Comparison of ENCODE assay signal across 20 cellular contexts in the genomic region with DNA sequence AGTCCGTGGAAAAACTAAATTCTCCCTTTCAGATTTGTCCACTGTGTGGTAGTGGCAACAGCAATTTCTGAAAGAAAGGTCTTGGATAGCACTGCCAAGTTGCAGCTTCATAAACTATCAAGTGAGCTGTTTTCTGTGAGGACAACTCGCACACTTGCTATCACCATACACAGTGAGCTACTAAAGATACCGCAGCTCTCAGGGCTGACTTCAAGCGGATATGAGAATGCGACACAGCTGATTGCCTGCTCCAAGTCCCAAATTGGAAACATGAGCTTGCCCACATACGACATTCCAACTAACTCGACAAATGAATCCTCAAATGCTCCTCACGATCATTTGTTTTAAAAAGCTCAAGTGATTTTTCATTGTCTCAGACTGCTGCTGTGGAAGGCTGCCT. TPM values are rescaled to one million over a fixed set of nuclear protein-coding genes. Genes with fewer than 3 reads are reported as not detected.
A peak's percentile ranks its signal among the peaks of the same experiment; 100 is the strongest.
DNase-seq lines count a peak whose midpoint lies in the region; ATAC-seq and TF ChIP-seq lines count a peak whose summit lies in the region.
"Had no signal": no experiment of that assay in that cellular context is flagged by ENCODE, and none has a peak within 500 bp of the region (broad histone marks: within the 10 kb centered on the region; RNA-seq: fewer than 3 reads in every experiment).

No MANE protein-coding gene starts in this region.

- no peaks in the 10 kb centered on the region for H3K4me1 ChIP-seq in skeletal muscle satellite cell (ENCODE audit: control insufficient read depth, insufficient read depth, low read length)
- H3K4me1 ChIP-seq: body of pancreas, pancreas had no signal

- H3K9ac ChIP-seq in skeletal muscle satellite cell (ENCODE audit: low read depth, low read length) = no peak overlapping the region

- peak overlapping the region; percentile 10 for H3K4me2 ChIP-seq in skeletal muscle satellite cell (ENCODE audit: low read length)

- DNase-seq in Ammon's horn (ENCODE audit: low spot score) = peak; percentile 63
- DNase-seq in choroid plexus epithelial cell (ENCODE audit: low read depth) = peak; percentile 32
- DNase-seq in left cardiac atrium = no peak
- DNase-seq in mucosa of gallbladder (ENCODE audit: low spot score) = no peak
- no peak for DNase-seq in stimulated activated effector memory CD8-positive, alpha-beta T cell treated with anti-CD3 and anti-CD28 coated beads, Interleukin-12 subunit alpha, Interleukin-12 subunit beta, amount 100 ng/mL, for 72 hours (ENCODE audit: low spot score in 2 of 2)
- no peak for DNase-seq in COLO668 (lab: John Stamatoyannopoulos, UW; ENCODE audit: unreplicated experiment)
- no peak for DNase-seq in Calu3
- DNase-seq: activated CD4-positive, alpha-beta T cell treated with anti-CD3 and anti-CD28 coated beads, Interleukin-2, amount 50 U/mL, for 1 hour; activated naive CD4-positive, alpha-beta T cell treated with anti-CD3 and anti-CD28 coated beads for 36 hours; activated T-cell treated with anti-CD3 and anti-CD28 coated beads for 4 hours; body of pancreas; left colon; NCI-H1694; NCI-H524 treated with DMSO at 0.1 percent for 48 hours; OCI-M1; pancreas; stimulated activated naive CD4-positive, alpha-beta T cell had no signal

- no peaks in the 10 kb centered on the region for H3K36me3 ChIP-seq in skeletal muscle satellite cell (ENCODE audit: insufficient read depth, low read length)
- H3K36me3 ChIP-seq: pancreas had no signal

- H3K27me3 Mint-ChIP-seq in Calu3 (ENCODE audit: unreplicated experiment) = no peaks in the 10 kb centered on the region

- H3K27ac Mint-ChIP-seq in stimulated activated effector memory CD8-positive, alpha-beta T cell treated with anti-CD3 and anti-CD28 coated beads, Interleukin-12 subunit alpha, Interleukin-12 subunit beta, amount 100 ng/mL, for 72 hours = no peak overlapping the region
- H3K27ac Mint-ChIP-seq in Calu3 (ENCODE audit: unreplicated experiment) = no peak overlapping the region
- H3K27ac Mint-ChIP-seq: activated naive CD4-positive, alpha-beta T cell treated with anti-CD3 and anti-CD28 coated beads for 36 hours had no signal

- H3K4me1 Mint-ChIP-seq in stimulated activated effector memory CD8-positive, alpha-beta T cell treated with anti-CD3 and anti-CD28 coated beads, Interleukin-12 subunit alpha, Interleukin-12 subunit beta, amount 100 ng/mL, for 72 hours = no peaks in the 10 kb centered on the region
- H3K4me1 Mint-ChIP-seq in Calu3 (ENCODE audit: low read depth, unreplicated experiment) = no peaks in the 10 kb centered on the region

- intact Hi-C loops in left cardiac atrium (cut with DNase I) = no loop called here
- intact Hi-C loops in Calu3 (cut with micrococcal nuclease; ENCODE audit: unreplicated experiment) = loop anchor here (10.0 kb wide), 1 partner anchor 75 kb away; a partner anchor contains a TSS

- no peak overlapping the region for H3K4me3 Mint-ChIP-seq in stimulated activated effector memory CD8-positive, alpha-beta T cell treated with anti-CD3 and anti-CD28 coated beads, Interleukin-12 subunit alpha, Interleukin-12 subunit beta, amount 100 ng/mL, for 72 hours
- no peak overlapping the region for H3K4me3 Mint-ChIP-seq in Calu3 (ENCODE audit: low read depth, unreplicated experiment)
- H3K4me3 Mint-ChIP-seq: activated naive CD4-positive, alpha-beta T cell treated with anti-CD3 and anti-CD28 coated beads for 36 hours had no signal

- H3K4me3 ChIP-seq in choroid plexus epithelial cell (ENCODE audit: low read depth, low read length) (no peak overlapping the region), skeletal muscle satellite cell (ENCODE audit: low read length) (no peak overlapping the region)
- H3K4me3 ChIP-seq: body of pancreas, pancreas had no signal

- H3K9me3 Mint-ChIP-seq in stimulated activated effector memory CD8-positive, alpha-beta T cell treated with anti-CD3 and anti-CD28 coated beads, Interleukin-12 subunit alpha, Interleukin-12 subunit beta, amount 100 ng/mL, for 72 hours = peaks cover 6% of the 10 kb centered on the region
- H3K9me3 Mint-ChIP-seq in Calu3 (ENCODE audit: low read depth, unreplicated experiment) = no peaks in the 10 kb centered on the region

- ATAC-seq in left cardiac atrium = peak; percentile 92
- ATAC-seq in stimulated activated effector memory CD8-positive, alpha-beta T cell treated with anti-CD3 and anti-CD28 coated beads, Interleukin-12 subunit alpha, Interleukin-12 subunit beta, amount 100 ng/mL, for 72 hours = no peak
- ATAC-seq: body of pancreas, esophagus mucosa, HCT116, left colon, pancreas had no signal

- BruUV-seq in Calu3 (replicated peaks; lab: Mats Ljungman, UMichigan) = no TSS peak

- H3K9me3 ChIP-seq in skeletal muscle satellite cell (replicated peaks; ENCODE audit: low read length) = no peaks in the 10 kb centered on the region
- H3K9me3 ChIP-seq: body of pancreas, pancreas had no signal

- no peaks in the 10 kb centered on the region for H3K36me3 Mint-ChIP-seq in stimulated activated effector memory CD8-positive, alpha-beta T cell treated with anti-CD3 and anti-CD28 coated beads, Interleukin-12 subunit alpha, Interleukin-12 subunit beta, amount 100 ng/mL, for 72 hours
- no peaks in the 10 kb centered on the region for H3K36me3 Mint-ChIP-seq in Calu3 (ENCODE audit: insufficient read depth, unreplicated experiment)

- no peak for TF ChIP-seq CTCF in choroid plexus epithelial cell (conservative IDR thresholded peaks at IDR 0.05; ENCODE audit: low read depth, low read length)
- TF ChIP-seq CTCF in Calu3 (IDR thresholded peaks at IDR 0.05; ENCODE audit: unreplicated experiment) = no peak

- CTCF ChIA-PET in Calu3 (lab: Charles Lee) = interaction anchor here (0.7 kb wide), 1 partner anchor 51 kb away, joined by 4 read pairs; no protein-coding TSS in a partner anchor

- H3K27me3 ChIP-seq in skeletal muscle satellite cell (ENCODE audit: control insufficient read depth, insufficient read depth, low read length) = no peaks in the 10 kb centered on the region
- H3K27me3 ChIP-seq: body of pancreas, pancreas had no signal

RNA-seq across cellular contexts. Expression of a gene that starts 46.2 kb away (rescaled TPM):
- total RNA-seq in left cardiac atrium (10 to 100 TPM; 11.7 to 19.5 TPM), mucosa of gallbladder (9.0 TPM), Calu3 (2022) (23.8 and 25.6 TPM in 2 replicates)
- total RNA-seq in skeletal muscle satellite cell (2012; rRNA removed) = 5.5 and 9.6 TPM in 2 replicates

Comparison
In these comparisons a context has a peak if more than half of its experiments do, and no peak if none do; other contexts are left out.
1. DNase-seq: peak in Ammon's horn (single experiment) and choroid plexus epithelial cell (single experiment); none in left cardiac atrium (single experiment), mucosa of gallbladder (single experiment), stimulated activated effector memory CD8-positive, alpha-beta T cell treated with anti-CD3 and anti-CD28 coated beads, Interleukin-12 subunit alpha, Interleukin-12 subunit beta, amount 100 ng/mL, for 72 hours (0 of 2), COLO668 (single experiment) and Calu3 (single experiment).